ENCODE assay signal across 12 cellular contexts in genomic region chr7:42315631-42316030, GRCh38.
DNase-seq lines count a peak whose midpoint lies in the region; ATAC-seq and TF ChIP-seq lines count a peak whose summit lies in the region.
"Had no signal": no experiment of that assay in that cellular context is flagged by ENCODE, and none has a peak within 500 bp of the region (broad histone marks: within the 10 kb centered on the region; RNA-seq: fewer than 3 reads in every experiment).

No MANE protein-coding gene starts in this region.

- H2BK120ac ChIP-seq in neuronal stem cell (ENCODE audit: low read depth, low read length), result no peak overlapping the region

- H2BK12ac ChIP-seq in neuronal stem cell (ENCODE audit: low read length), result no peak overlapping the region

- peak overlapping the region; percentile 64 for H2AFZ ChIP-seq in neuronal stem cell (ENCODE audit: low read length)

- no peak overlapping the region for H3K4me3 ChIP-seq in endodermal cell (ENCODE audit: low read length)
- H3K4me3 ChIP-seq in neuronal stem cell (ENCODE audit: low read length in 2 of 2), result no peak overlapping the region
- H3K4me3 ChIP-seq: body of pancreas had no signal

- no peak overlapping the region for H4K8ac ChIP-seq in neuronal stem cell (ENCODE audit: low read depth, low read length)

- no peaks in the 10 kb centered on the region for H3K36me3 Mint-ChIP-seq in endodermal cell (ENCODE audit: low read depth)
- H3K36me3 Mint-ChIP-seq in activated CD4-positive, alpha-beta memory T cell treated with anti-CD3 and anti-CD28 coated beads for 36 hours, result no peaks in the 10 kb centered on the region
- no peaks in the 10 kb centered on the region for H3K36me3 Mint-ChIP-seq in glutamatergic neuron (ENCODE audit: unreplicated experiment)

- H3K36me3 ChIP-seq in endodermal cell (ENCODE audit: control insufficient read depth, insufficient read depth, low read length) (no peaks in the 10 kb centered on the region), neuronal stem cell (replicated peaks in 1 of 2; ENCODE audit: control insufficient read depth in 2 of 2, insufficient read depth in 2 of 2, low read length in 2 of 2) (no peaks in the 10 kb centered on the region)

- H2BK5ac ChIP-seq in neuronal stem cell (ENCODE audit: low read length), result no peak overlapping the region

- no peak for ATAC-seq in GM19351 (IDR thresholded peaks at IDR 0.05; ENCODE audit: unreplicated experiment)
- ATAC-seq: activated CD4-positive, alpha-beta T cell treated with anti-CD3 and anti-CD28 coated beads for 36 hours; body of pancreas had no signal

- no peak overlapping the region for H4K91ac ChIP-seq in neuronal stem cell (ENCODE audit: low read depth, low read length, poor library complexity)

- POLR2A ChIA-PET in activated CD4-positive, alpha-beta memory T cell treated with anti-CD3 and anti-CD28 coated beads for 36 hours (lab: Charles Lee), result no interaction called here

- H3K9me3 ChIP-seq in endodermal cell (ENCODE audit: control insufficient read depth, low read length) (peaks cover 4% of the 10 kb centered on the region), neuronal stem cell (replicated peaks in 1 of 2; ENCODE audit: control insufficient read depth in 2 of 2, insufficient read depth in 1 of 2, low read depth in 1 of 2, low read length in 2 of 2) (peaks cover 0 to 5% of the 10 kb centered on the region in 2 donors)
- H3K9me3 ChIP-seq: body of pancreas had no signal

- no peak overlapping the region for H3K4me2 ChIP-seq in neuronal stem cell (ENCODE audit: insufficient read depth, low read length, poor library complexity, severe bottlenecking)

- TF ChIP-seq CTCF in endodermal cell (conservative IDR thresholded peaks at IDR 0.05) (no peak), glutamatergic neuron (IDR thresholded peaks at IDR 0.05; ENCODE audit: partially characterized antibody, unreplicated experiment) (no peak)

- H3K27me3 ChIP-seq in endodermal cell (ENCODE audit: control insufficient read depth, insufficient read depth, low read length, poor library complexity, severe bottlenecking) (no peaks in the 10 kb centered on the region), neuronal stem cell (ENCODE audit: control insufficient read depth in 3 of 3, insufficient read depth in 3 of 3, low read depth in 1 of 3, low read length in 3 of 3) (no peaks in the 10 kb centered on the region)

- no peak overlapping the region for H3K9ac ChIP-seq in endodermal cell (ENCODE audit: extremely low read depth, low read length, poor library complexity, severe bottlenecking)
- H3K9ac ChIP-seq in neuronal stem cell (ENCODE audit: low read depth, low read length, poor library complexity), result no peak overlapping the region

- H3K18ac ChIP-seq in neuronal stem cell (ENCODE audit: low read length), result no peak overlapping the region

- CTCF ChIA-PET in activated CD4-positive, alpha-beta memory T cell treated with anti-CD3 and anti-CD28 coated beads for 36 hours (lab: Charles Lee), result no interaction called here

- H3K79me1 ChIP-seq in neuronal stem cell (ENCODE audit: low read depth, low read length), result no peaks in the 10 kb centered on the region

- H3K4ac ChIP-seq in neuronal stem cell (ENCODE audit: low read length), result no peak overlapping the region

- no peaks in the 10 kb centered on the region for H3K4me1 ChIP-seq in endodermal cell (ENCODE audit: control insufficient read depth, insufficient read depth, low read length)
- H3K4me1 ChIP-seq in neuronal stem cell (ENCODE audit: control insufficient read depth in 2 of 2, insufficient read depth in 1 of 2, low read depth in 1 of 2, low read length in 2 of 2), result peaks cover 6 to 12% of the 10 kb centered on the region in 2 donors
- H3K4me1 ChIP-seq: body of pancreas had no signal

- no peak overlapping the region for H3K27ac Mint-ChIP-seq in endodermal cell
- H3K27ac Mint-ChIP-seq in activated CD4-positive, alpha-beta memory T cell treated with anti-CD3 and anti-CD28 coated beads for 36 hours, result no peak overlapping the region
- H3K27ac Mint-ChIP-seq in glutamatergic neuron (ENCODE audit: unreplicated experiment), result no peak overlapping the region
- H3K27ac Mint-ChIP-seq: activated CD4-positive, alpha-beta T cell treated with anti-CD3 and anti-CD28 coated beads for 36 hours had no signal

- intact Hi-C loops in activated CD4-positive, alpha-beta memory T cell treated with anti-CD3 and anti-CD28 coated beads for 36 hours (cut with micrococcal nuclease), result no loop called here

- H3K14ac ChIP-seq in neuronal stem cell (ENCODE audit: low read length), result no peak overlapping the region

- peak; percentile 87 for DNase-seq in DMS53 (lab: John Stamatoyannopoulos, UW)
- DNase-seq in NAMALWA (ENCODE audit: low spot score), result peak; percentile 63
- no peak for DNase-seq in endodermal cell
- no peak for DNase-seq in neuronal stem cell (ENCODE audit: low spot score)
- no peak for DNase-seq in HPDE6-E6E7 (ENCODE audit: extremely low spot score)
- DNase-seq in activated CD4-positive, alpha-beta memory T cell treated with anti-CD3 and anti-CD28 coated beads for 36 hours, result no peak
- no peak for DNase-seq in glutamatergic neuron
- DNase-seq: activated CD4-positive, alpha-beta T cell treated with anti-CD3 and anti-CD28 coated beads for 36 hours; activated T-cell treated with anti-CD3 and anti-CD28 coated beads, Interleukin-2, amount 50 U/mL, for 48 hours; body of pancreas; GF-D8 had no signal

- no peak overlapping the region for H2AK5ac ChIP-seq in neuronal stem cell (ENCODE audit: low read depth, low read length)

- H3K27me3 Mint-ChIP-seq in endodermal cell (ENCODE audit: insufficient read depth) (peaks cover 3% of the 10 kb centered on the region), glutamatergic neuron (ENCODE audit: unreplicated experiment) (peaks cover 2% of the 10 kb centered on the region)
- H3K27me3 Mint-ChIP-seq in activated CD4-positive, alpha-beta memory T cell treated with anti-CD3 and anti-CD28 coated beads for 36 hours, result no peaks in the 10 kb centered on the region

- H3K27ac ChIP-seq in endodermal cell (ENCODE audit: low read depth, low read length), result peak overlapping the region; percentile 38
- H3K27ac ChIP-seq in neuronal stem cell (replicated peaks; ENCODE audit: low read length), result no peak overlapping the region
- H3K27ac ChIP-seq: body of pancreas had no signal

- no peak overlapping the region for H2BK15ac ChIP-seq in neuronal stem cell (ENCODE audit: low read length)

- H3K4me1 Mint-ChIP-seq in endodermal cell (no peaks in the 10 kb centered on the region), glutamatergic neuron (ENCODE audit: low read depth, unreplicated experiment) (no peaks in the 10 kb centered on the region)
- no peaks in the 10 kb centered on the region for H3K4me1 Mint-ChIP-seq in activated CD4-positive, alpha-beta memory T cell treated with anti-CD3 and anti-CD28 coated beads for 36 hours (ENCODE audit: low read depth)
- H3K4me1 Mint-ChIP-seq: activated CD4-positive, alpha-beta T cell treated with anti-CD3 and anti-CD28 coated beads for 36 hours had no signal

- H3K4me3 Mint-ChIP-seq in endodermal cell (no peak overlapping the region), glutamatergic neuron (ENCODE audit: unreplicated experiment) (no peak overlapping the region)
- no peak overlapping the region for H3K4me3 Mint-ChIP-seq in activated CD4-positive, alpha-beta memory T cell treated with anti-CD3 and anti-CD28 coated beads for 36 hours
- H3K4me3 Mint-ChIP-seq: activated CD4-positive, alpha-beta T cell treated with anti-CD3 and anti-CD28 coated beads for 36 hours had no signal

- no peak overlapping the region for H3K23ac ChIP-seq in neuronal stem cell (ENCODE audit: low read depth, low read length, poor library complexity)

- peaks cover 11% of the 10 kb centered on the region for H3K9me3 Mint-ChIP-seq in endodermal cell
- H3K9me3 Mint-ChIP-seq in activated CD4-positive, alpha-beta memory T cell treated with anti-CD3 and anti-CD28 coated beads for 36 hours, result no peaks in the 10 kb centered on the region
- no peaks in the 10 kb centered on the region for H3K9me3 Mint-ChIP-seq in glutamatergic neuron (ENCODE audit: unreplicated experiment)

Comparison
In these comparisons a context has a peak if more than half of its experiments do, and no peak if none do; other contexts are left out.
1. DNase-seq: peak in DMS53 (single experiment) and NAMALWA (single experiment); none in endodermal cell (single experiment), neuronal stem cell (single experiment), HPDE6-E6E7 (single experiment), activated CD4-positive, alpha-beta memory T cell treated with anti-CD3 and anti-CD28 coated beads for 36 hours (single experiment) and glutamatergic neuron (single experiment).